ENCODE assay signal across 10 cellular contexts in genomic region chr19:8366961-8367326, GRCh38. TPM values are rescaled to one million over a fixed set of nuclear protein-coding genes. Genes with fewer than 3 reads are reported as not detected.
A peak's percentile ranks its signal among the peaks of the same experiment; 100 is the strongest.
DNase-seq lines count a peak whose midpoint lies in the region; ATAC-seq, FAIRE-seq and TF ChIP-seq lines count a peak whose summit lies in the region.
"Had no signal": no experiment of that assay in that cellular context is flagged by ENCODE, and none has a peak within 500 bp of the region (broad histone marks: within the 10 kb centered on the region; RNA-seq: fewer than 3 reads in every experiment).

No MANE protein-coding gene starts in this region.

- peaks cover 5% of the 10 kb centered on the region; the same call in 1 of the 2 replicates for H3K9me3 ChIP-seq in AG04450 (ENCODE audit: control insufficient read depth, insufficient read depth, low read length)
- H3K9me3 ChIP-seq in SK-N-MC (ENCODE audit: low read depth, low read length): no peaks in the 10 kb centered on the region
- peaks cover 0 to 2% of the 10 kb centered on the region in 2 donors for H3K9me3 ChIP-seq in neuronal stem cell (replicated peaks in 1 of 2; ENCODE audit: control insufficient read depth in 2 of 2, insufficient read depth in 1 of 2, low read depth in 1 of 2, low read length in 2 of 2)

- H2BK15ac ChIP-seq in neuronal stem cell (ENCODE audit: low read length): peak overlapping the region; percentile 69

- peak overlapping the region; percentile 52 for H3K27ac ChIP-seq in AG04450 (ENCODE audit: low read depth, low read length)
- H3K27ac ChIP-seq in SK-N-MC: no peak overlapping the region
- no peak overlapping the region for H3K27ac ChIP-seq in neuronal stem cell (replicated peaks; ENCODE audit: low read length)

- no peak overlapping the region for H2BK120ac ChIP-seq in neuronal stem cell (ENCODE audit: low read depth, low read length)

- H3K14ac ChIP-seq in neuronal stem cell (ENCODE audit: low read length): no peak overlapping the region

- H3K79me1 ChIP-seq in neuronal stem cell (ENCODE audit: low read depth, low read length): peaks cover 2% of the 10 kb centered on the region

- no peak overlapping the region for H3K4ac ChIP-seq in neuronal stem cell (ENCODE audit: low read length)

- H4K8ac ChIP-seq in neuronal stem cell (ENCODE audit: low read depth, low read length): no peak overlapping the region

- H3K4me3 ChIP-seq in AG04450 (ENCODE audit: low read depth, low read length) (peak overlapping the region; percentile 17; the same call in 1 of the 2 replicates), SK-N-MC (peak overlapping the region; percentile 69), neuronal stem cell (ENCODE audit: low read length in 2 of 2) (no peak overlapping the region)

- no peak for TF ChIP-seq CTCF in AG04450 (IDR thresholded peaks at IDR 0.05; ENCODE audit: low read depth, low read length)

- no peak for TF ChIP-seq POLR2A in GM12891 (IDR thresholded peaks at IDR 0.05; ENCODE audit: low read depth, low read length)

- H3K4me1 ChIP-seq in neuronal stem cell (ENCODE audit: control insufficient read depth in 2 of 2, insufficient read depth in 1 of 2, low read depth in 1 of 2, low read length in 2 of 2): peaks cover 14 to 18% of the 10 kb centered on the region in 2 donors

- H3K36me3 ChIP-seq in SK-N-MC (ENCODE audit: insufficient read depth, low read length): no peaks in the 10 kb centered on the region; the same call in 1 of the 2 replicates
- peaks cover 0 to 2% of the 10 kb centered on the region in 2 donors for H3K36me3 ChIP-seq in neuronal stem cell (replicated peaks in 1 of 2; ENCODE audit: control insufficient read depth in 2 of 2, insufficient read depth in 2 of 2, low read length in 2 of 2)

- no peak for DNase-seq in AG04450 (ENCODE audit: low read depth, low spot score)
- no peak for DNase-seq in SK-N-MC (ENCODE audit: low read depth, low spot score)
- DNase-seq in fibroblast of gingiva (ENCODE audit: low read depth): peak; percentile 38
- no peak for DNase-seq in neuronal stem cell (ENCODE audit: low spot score)
- DNase-seq in ACHN: no peak
- no peak for DNase-seq in MV-4-11 (lab: John Stamatoyannopoulos, UW)
- DNase-seq in GM12891 (ENCODE audit: insufficient read length, low spot score): no peak
- DNase-seq: activated naive CD4-positive, alpha-beta T cell treated with Interleukin-2 at 50 U/mL for 16 hours; stimulated activated CD4-positive, alpha-beta T cell treated with anti-CD3 and anti-CD28 coated beads, Interleukin-2, amount 100 ng/mL, for 24 hours had no signal

- POLR2A ChIA-PET in AG04450 (lab: Yijun Ruan, JAX): interaction anchor here (0.6 to 1.9 kb wide), 7 partner anchors 12 to 130 kb away, joined by 3 to 18 read pairs (median 7); partner anchors contain the start of gene RAB11B

- no peak overlapping the region for H3K9ac ChIP-seq in SK-N-MC (ENCODE audit: insufficient read length)
- H3K9ac ChIP-seq in neuronal stem cell (ENCODE audit: low read depth, low read length, poor library complexity): no peak overlapping the region

- FAIRE-seq in GM12891 (lab: Jason Lieb, UNC): no peak

- peak overlapping the region; percentile 71 for H2AK5ac ChIP-seq in neuronal stem cell (ENCODE audit: low read depth, low read length)

- H2BK5ac ChIP-seq in neuronal stem cell (ENCODE audit: low read length): no peak overlapping the region

- WGBS in neuronal stem cell (ENCODE audit: extremely low coverage in 2 of 2, insufficient read length in 2 of 2, insufficient replicate concordance in 1 of 2), 2 donors: no CpG with 5 or more reads among the region's 13 CpGs

- H2AFZ ChIP-seq in neuronal stem cell (ENCODE audit: low read length): peak overlapping the region; percentile 42

- H3K27me3 ChIP-seq in AG04450 (ENCODE audit: control insufficient read depth, insufficient read depth, low read length) (peaks cover 3% of the 10 kb centered on the region), neuronal stem cell (ENCODE audit: control insufficient read depth in 3 of 3, insufficient read depth in 3 of 3, low read depth in 1 of 3, low read length in 3 of 3) (peaks cover 0 to 23% (median 23%) of the 10 kb centered on the region in 3 experiments)

- H3K18ac ChIP-seq in neuronal stem cell (ENCODE audit: low read length): peak overlapping the region; percentile 97

- peak overlapping the region; percentile 26 for H3K4me2 ChIP-seq in neuronal stem cell (ENCODE audit: insufficient read depth, low read length, poor library complexity, severe bottlenecking)

- no peak overlapping the region for H4K91ac ChIP-seq in neuronal stem cell (ENCODE audit: low read depth, low read length, poor library complexity)

- in situ Hi-C loops in ACHN (cut with HindIII; ENCODE audit: low pct_ligation_motif_present, low pct_unique_long_range_greater_than_20kb, low sequenced_read_pairs): no loop called here

- H2BK12ac ChIP-seq in neuronal stem cell (ENCODE audit: low read length): peak overlapping the region; percentile 75

- ATAC-seq in GM19023 (IDR thresholded peaks at IDR 0.05; ENCODE audit: unreplicated experiment): no peak

- CTCF ChIA-PET in AG04450 (lab: Charles Lee): interaction anchor here (1.5 to 2.3 kb wide), 2 partner anchors 13 to 19 kb away, joined by 6 to 17 read pairs; no protein-coding TSS in a partner anchor

- H3K23ac ChIP-seq in neuronal stem cell (ENCODE audit: low read depth, low read length, poor library complexity): peak overlapping the region; percentile 3

TF ChIP-seq in GM12891, 5 proteins besides CTCF, POLR2A, EP300 and RAD21:
- no peak for TF ChIP-seq SPI1 (IDR thresholded peaks at IDR 0.05; ENCODE audit: low read depth, low read length)
- no peak for TF ChIP-seq POU2F2 (IDR thresholded peaks at IDR 0.05; ENCODE audit: low read depth, low read length)
- no peak for TF ChIP-seq TAF1 (IDR thresholded peaks at IDR 0.05; ENCODE audit: low read depth, low read length)
- TF ChIP-seq POLR2AphosphoS5 (IDR thresholded peaks at IDR 0.05; ENCODE audit: low read depth, low read length): no peak
- TF ChIP-seq PAX5 (IDR thresholded peaks at IDR 0.05; ENCODE audit: insufficient read depth, low read length, severe bottlenecking): no peak
TF ChIP-seq in GM12891: peak in this region for 0.

RNA-seq across cellular contexts. Expression of gene ANGPTL4, which starts 3.0 kb away (rescaled TPM):
- 1.3 and 1.7 TPM in 2 replicates for polyA plus RNA-seq in AG04450 (2011; rRNA removed)
- 0.43 and 0.83 TPM in 2 replicates for polyA minus RNA-seq in AG04450 (2011; rRNA and poly(A)+ RNA removed)
- polyA plus RNA-seq in neuronal stem cell (2013, experiment 1 of 2): 2.7 TPM
- 3.0 TPM for polyA plus RNA-seq in neuronal stem cell (2013, experiment 2 of 2)
- polyA plus RNA-seq in GM12891 (2012; ENCODE audit: low read depth, missing spikeins): 0.12 TPM

RNA-seq across cellular contexts. Expression of gene RAB11B, which starts 23.2 kb away (rescaled TPM):
- polyA plus RNA-seq in AG04450 (2011; rRNA removed): 25.3 and 37.6 TPM in 2 replicates
- 18.3 and 22.0 TPM in 2 replicates for polyA minus RNA-seq in AG04450 (2011; rRNA and poly(A)+ RNA removed)
- polyA plus RNA-seq in neuronal stem cell (2013, experiment 1 of 2): 104 TPM
- polyA plus RNA-seq in neuronal stem cell (2013, experiment 2 of 2): 102 TPM
- 59.5 TPM for polyA plus RNA-seq in GM12891 (2012; ENCODE audit: low read depth, missing spikeins)

RNA-seq across cellular contexts. Expression of gene KANK3, which starts 23.9 kb away (rescaled TPM):
- 0.07 TPM in 1 of 2 replicates, not detected in the other for polyA plus RNA-seq in AG04450 (2011; rRNA removed)
- polyA minus RNA-seq in AG04450 (2011; rRNA and poly(A)+ RNA removed): not detected in 2 replicates
- polyA plus RNA-seq in neuronal stem cell (2013, experiment 1 of 2): 0.50 TPM
- 0.57 TPM for polyA plus RNA-seq in neuronal stem cell (2013, experiment 2 of 2)
- polyA plus RNA-seq in GM12891 (2012; ENCODE audit: low read depth, missing spikeins): 0.15 TPM

RNA-seq across cellular contexts. Expression of gene RPS28, which starts 45.6 kb away (rescaled TPM):
- 424 and 658 TPM in 2 replicates for polyA plus RNA-seq in AG04450 (2011; rRNA removed)
- polyA minus RNA-seq in AG04450 (2011; rRNA and poly(A)+ RNA removed): 188 and 234 TPM in 2 replicates
- 2,413 TPM for polyA plus RNA-seq in neuronal stem cell (2013, experiment 1 of 2)
- polyA plus RNA-seq in neuronal stem cell (2013, experiment 2 of 2): 2,325 TPM
- 3,587 TPM for polyA plus RNA-seq in GM12891 (2012; ENCODE audit: low read depth, missing spikeins)

RNA-seq across cellular contexts. Expression of gene NDUFA7, which starts 45.8 kb away (rescaled TPM):
- 31.5 and 46.1 TPM in 2 replicates for polyA plus RNA-seq in AG04450 (2011; rRNA removed)
- 38.6 and 56.7 TPM in 2 replicates for polyA minus RNA-seq in AG04450 (2011; rRNA and poly(A)+ RNA removed)
- polyA plus RNA-seq in neuronal stem cell (2013, experiment 1 of 2): 187 TPM
- 184 TPM for polyA plus RNA-seq in neuronal stem cell (2013, experiment 2 of 2)
- polyA plus RNA-seq in GM12891 (2012; ENCODE audit: low read depth, missing spikeins): 148 TPM

Comparison
In these comparisons a context has a peak if more than half of its experiments do, and no peak if none do; other contexts are left out.
1. H3K4me3 ChIP-seq: peak in AG04450 (single experiment) and SK-N-MC (single experiment); none in neuronal stem cell (0 of 2).